Comparison of ENCODE assay signal across 25 cellular contexts in the genomic region with DNA sequence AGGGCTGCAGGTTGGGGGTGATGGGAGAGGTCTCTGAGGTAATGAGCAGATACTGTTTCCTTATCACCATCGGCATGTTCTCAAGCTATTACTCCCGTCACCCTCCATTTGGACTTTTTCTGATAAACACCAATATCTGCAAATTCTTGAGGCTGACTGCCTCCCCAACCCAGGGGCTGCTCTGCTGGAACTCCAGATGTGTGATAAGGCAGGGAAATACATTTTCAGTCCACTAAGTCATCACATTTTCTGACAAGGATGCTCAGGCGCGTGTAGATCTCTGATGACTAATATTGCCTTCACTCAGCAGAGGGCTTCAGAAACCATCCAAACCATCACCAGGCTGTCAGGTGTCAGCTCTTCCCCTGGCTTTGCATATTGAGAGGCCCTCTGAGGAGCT.
"Had no signal": no experiment of that assay in that cellular context is flagged by ENCODE, and none has a peak within 500 bp of the region (broad histone marks: within the 10 kb centered on the region; RNA-seq: fewer than 3 reads in every experiment).

No MANE protein-coding gene starts in this region.

- H3K27me3 ChIP-seq: ovary, right atrium auricular region, right lobe of liver, tibial nerve, uterus had no signal

- DNase-seq: hypothalamus; immature natural killer cell; kidney; left colon; left lung; lower lobe of right lung; mesendoderm; naive B cell; natural killer cell; nephron progenitor cell; ovary; right lobe of liver; stimulated activated CD4-positive, alpha-beta T cell treated with anti-CD3 and anti-CD28 coated beads, Interleukin-12 subunit alpha, Interleukin-12 subunit beta, amount 100 ng/mL, for 4 hours; stimulated activated CD4-positive, alpha-beta T cell treated with anti-CD3 and anti-CD28 coated beads, Interleukin-15, amount 100 ng/mL, for 24 hours; stimulated activated CD4-positive, alpha-beta T cell treated with anti-CD3 and anti-CD28 coated beads, Interleukin-2, amount 100 ng/mL, for 24 hours; stimulated activated CD4-positive, alpha-beta T cell treated with anti-CD3 and anti-CD28 coated beads, Interleukin-4, amount 100 ng/mL, for 1 hour; stimulated activated naive B cell treated with anti-CD40 and anti-IgM and Interleukin-4, amounts not matched to agents 10 μg/mL and 1 μg/mL and 100 μg/mL, for 72 hours; stimulated activated naive CD8-positive, alpha-beta T cell treated with anti-CD3 and anti-CD28 coated beads, Interleukin-15, Interleukin-2, amounts not matched to agents 100 U/mL and 50 U/mL, for 24 hours; stomach; uterus had no signal

- H3K27ac ChIP-seq: left lung, lower lobe of right lung, ovary, right atrium auricular region, right lobe of liver, stomach, suprapubic skin, tibial nerve, uterus had no signal

- H3K9me3 ChIP-seq: left lung, lower lobe of right lung, right lobe of liver, suprapubic skin, uterus had no signal

- FAIRE-seq: islet of Langerhans, kidney had no signal

- H3K4me3 ChIP-seq: left lung, lower lobe of right lung, ovary, right atrium auricular region, right lobe of liver, smooth muscle cell, stomach, suprapubic skin, tibial nerve, uterus had no signal

- ATAC-seq: left colon; left lung; lower lobe of right lung; natural killer cell; right lobe of liver; stimulated activated naive B cell treated with anti-CD40 and anti-IgM and Interleukin-4, amounts not matched to agents 10 μg/mL and 1 μg/mL and 100 μg/mL, for 72 hours; stimulated activated naive CD8-positive, alpha-beta T cell treated with anti-CD3 and anti-CD28 coated beads, Interleukin-15, Interleukin-2, amounts not matched to agents 100 U/mL and 50 U/mL, for 24 hours had no signal

- H3K4me1 ChIP-seq: left lung, lower lobe of right lung, right atrium auricular region, right lobe of liver, stomach, suprapubic skin, tibial nerve, uterus had no signal

- H3K4me2 ChIP-seq: smooth muscle cell had no signal

- H3K36me3 ChIP-seq: left lung, lower lobe of right lung, ovary, right atrium auricular region, right lobe of liver, stomach, suprapubic skin, tibial nerve, uterus had no signal
